In genomic region chr14:24978862-24979724, GRCh38 we compare ENCODE assay signal across 11 cellular contexts.
DNase-seq lines count a peak whose midpoint lies in the region; ATAC-seq lines count a peak whose summit lies in the region.
"Had no signal": no experiment of that assay in that cellular context is flagged by ENCODE, and none has a peak within 500 bp of the region (broad histone marks: within the 10 kb centered on the region; RNA-seq: fewer than 3 reads in every experiment).

No MANE protein-coding gene starts in this region.

- H3K9me3 Mint-ChIP-seq in activated T-helper 2 cell treated with anti-CD3 and anti-CD28 coated beads, Interferon-gamma antibody, Interleukin-2, Interleukin-4, amounts not matched to agents 10 μg/mL and 5 μg/mL and 100 μg/mL, durations not matched to agents 14 hours and 24 hours and 36 hours: no peaks in the 10 kb centered on the region
- no peaks in the 10 kb centered on the region for H3K9me3 Mint-ChIP-seq in T-cell
- H3K9me3 Mint-ChIP-seq in activated CD4-positive, alpha-beta memory T cell treated with anti-CD3 and anti-CD28 coated beads, Interleukin-2, amount 10 ng/mL, durations not matched to agents 7 days and 5 days: no peaks in the 10 kb centered on the region
- H3K9me3 Mint-ChIP-seq: effector memory CD8-positive, alpha-beta T cell; immature natural killer cell had no signal

- POLR2A ChIA-PET in T-cell (lab: Charles Lee): no interaction called here
- POLR2A ChIA-PET in activated CD4-positive, alpha-beta memory T cell treated with anti-CD3 and anti-CD28 coated beads, Interleukin-2, amount 10 ng/mL, durations not matched to agents 7 days and 5 days (lab: Charles Lee): no interaction called here

- H3K27me3 Mint-ChIP-seq in activated T-helper 2 cell treated with anti-CD3 and anti-CD28 coated beads, Interferon-gamma antibody, Interleukin-2, Interleukin-4, amounts not matched to agents 10 μg/mL and 5 μg/mL and 100 μg/mL, durations not matched to agents 14 hours and 24 hours and 36 hours (ENCODE audit: low read depth): peaks cover 4% of the 10 kb centered on the region
- peaks cover 21 to 23% of the 10 kb centered on the region in 2 donors for H3K27me3 Mint-ChIP-seq in T-cell
- H3K27me3 Mint-ChIP-seq in activated CD4-positive, alpha-beta memory T cell treated with anti-CD3 and anti-CD28 coated beads, Interleukin-2, amount 10 ng/mL, durations not matched to agents 7 days and 5 days: peaks cover 19% of the 10 kb centered on the region

- CTCF ChIA-PET in T-cell (lab: Charles Lee): no interaction called here
- CTCF ChIA-PET in activated CD4-positive, alpha-beta memory T cell treated with anti-CD3 and anti-CD28 coated beads, Interleukin-2, amount 10 ng/mL, durations not matched to agents 7 days and 5 days (lab: Charles Lee): no interaction called here

- DNase-seq in kidney glomerular epithelial cell (lab: John Stamatoyannopoulos, UW) (peak; percentile 82), T-cell (no peak), mesenteric fat pad (ENCODE audit: low spot score) (no peak)
- DNase-seq in activated T-helper 2 cell treated with anti-CD3 and anti-CD28 coated beads, Interferon-gamma antibody, Interleukin-2, Interleukin-4, amounts not matched to agents 10 μg/mL and 5 μg/mL and 100 μg/mL, durations not matched to agents 14 hours and 24 hours and 36 hours (ENCODE audit: low spot score): no peak
- no peak for DNase-seq in activated CD4-positive, alpha-beta memory T cell treated with anti-CD3 and anti-CD28 coated beads, Interleukin-2, amount 10 ng/mL, durations not matched to agents 7 days and 5 days
- DNase-seq: effector memory CD8-positive, alpha-beta T cell; immature natural killer cell; NCI-H1417 had no signal

- intact Hi-C loops in activated T-helper 2 cell treated with anti-CD3 and anti-CD28 coated beads, Interferon-gamma antibody, Interleukin-2, Interleukin-4, amounts not matched to agents 10 μg/mL and 5 μg/mL and 100 μg/mL, durations not matched to agents 14 hours and 24 hours and 36 hours (cut with micrococcal nuclease): no loop called here

- H3K4me1 Mint-ChIP-seq in activated T-helper 2 cell treated with anti-CD3 and anti-CD28 coated beads, Interferon-gamma antibody, Interleukin-2, Interleukin-4, amounts not matched to agents 10 μg/mL and 5 μg/mL and 100 μg/mL, durations not matched to agents 14 hours and 24 hours and 36 hours (ENCODE audit: low read depth): no peaks in the 10 kb centered on the region
- no peaks in the 10 kb centered on the region for H3K4me1 Mint-ChIP-seq in T-cell
- H3K4me1 Mint-ChIP-seq in activated CD4-positive, alpha-beta memory T cell treated with anti-CD3 and anti-CD28 coated beads, Interleukin-2, amount 10 ng/mL, durations not matched to agents 7 days and 5 days: no peaks in the 10 kb centered on the region
- H3K4me1 Mint-ChIP-seq: immature natural killer cell had no signal

- no peak overlapping the region for H3K27ac Mint-ChIP-seq in activated T-helper 2 cell treated with anti-CD3 and anti-CD28 coated beads, Interferon-gamma antibody, Interleukin-2, Interleukin-4, amounts not matched to agents 10 μg/mL and 5 μg/mL and 100 μg/mL, durations not matched to agents 14 hours and 24 hours and 36 hours
- no peak overlapping the region for H3K27ac Mint-ChIP-seq in T-cell
- no peak overlapping the region for H3K27ac Mint-ChIP-seq in activated CD4-positive, alpha-beta memory T cell treated with anti-CD3 and anti-CD28 coated beads, Interleukin-2, amount 10 ng/mL, durations not matched to agents 7 days and 5 days
- H3K27ac Mint-ChIP-seq: effector memory CD8-positive, alpha-beta T cell; immature natural killer cell had no signal

- no peaks in the 10 kb centered on the region for H3K36me3 Mint-ChIP-seq in activated T-helper 2 cell treated with anti-CD3 and anti-CD28 coated beads, Interferon-gamma antibody, Interleukin-2, Interleukin-4, amounts not matched to agents 10 μg/mL and 5 μg/mL and 100 μg/mL, durations not matched to agents 14 hours and 24 hours and 36 hours (ENCODE audit: low read depth)
- H3K36me3 Mint-ChIP-seq in T-cell: no peaks in the 10 kb centered on the region
- no peaks in the 10 kb centered on the region for H3K36me3 Mint-ChIP-seq in activated CD4-positive, alpha-beta memory T cell treated with anti-CD3 and anti-CD28 coated beads, Interleukin-2, amount 10 ng/mL, durations not matched to agents 7 days and 5 days (ENCODE audit: low read depth)
- H3K36me3 Mint-ChIP-seq: immature natural killer cell had no signal

- no peak overlapping the region for H3K4me3 Mint-ChIP-seq in activated T-helper 2 cell treated with anti-CD3 and anti-CD28 coated beads, Interferon-gamma antibody, Interleukin-2, Interleukin-4, amounts not matched to agents 10 μg/mL and 5 μg/mL and 100 μg/mL, durations not matched to agents 14 hours and 24 hours and 36 hours (ENCODE audit: low read depth)
- no peak overlapping the region for H3K4me3 Mint-ChIP-seq in T-cell
- no peak overlapping the region for H3K4me3 Mint-ChIP-seq in activated CD4-positive, alpha-beta memory T cell treated with anti-CD3 and anti-CD28 coated beads, Interleukin-2, amount 10 ng/mL, durations not matched to agents 7 days and 5 days
- H3K4me3 Mint-ChIP-seq: effector memory CD8-positive, alpha-beta T cell; immature natural killer cell had no signal

- ATAC-seq in GM18520 (IDR thresholded peaks at IDR 0.05; ENCODE audit: unreplicated experiment) (peak; percentile 70), GM21737 (IDR thresholded peaks at IDR 0.05; ENCODE audit: unreplicated experiment) (peak; percentile 68), HG03432 (IDR thresholded peaks at IDR 0.05; ENCODE audit: unreplicated experiment) (peak; percentile 92), T-cell (replicated peaks in 1 of 4) (no peak)
- ATAC-seq: effector memory CD8-positive, alpha-beta T cell had no signal

Comparison
In these comparisons a context has a peak if more than half of its experiments do, and no peak if none do; other contexts are left out.
1. ATAC-seq: peak in GM18520 (single experiment), GM21737 (single experiment) and HG03432 (single experiment); none in T-cell (0 of 4).